Comparison of ENCODE assay signal across 17 cellular contexts in the genomic region with DNA sequence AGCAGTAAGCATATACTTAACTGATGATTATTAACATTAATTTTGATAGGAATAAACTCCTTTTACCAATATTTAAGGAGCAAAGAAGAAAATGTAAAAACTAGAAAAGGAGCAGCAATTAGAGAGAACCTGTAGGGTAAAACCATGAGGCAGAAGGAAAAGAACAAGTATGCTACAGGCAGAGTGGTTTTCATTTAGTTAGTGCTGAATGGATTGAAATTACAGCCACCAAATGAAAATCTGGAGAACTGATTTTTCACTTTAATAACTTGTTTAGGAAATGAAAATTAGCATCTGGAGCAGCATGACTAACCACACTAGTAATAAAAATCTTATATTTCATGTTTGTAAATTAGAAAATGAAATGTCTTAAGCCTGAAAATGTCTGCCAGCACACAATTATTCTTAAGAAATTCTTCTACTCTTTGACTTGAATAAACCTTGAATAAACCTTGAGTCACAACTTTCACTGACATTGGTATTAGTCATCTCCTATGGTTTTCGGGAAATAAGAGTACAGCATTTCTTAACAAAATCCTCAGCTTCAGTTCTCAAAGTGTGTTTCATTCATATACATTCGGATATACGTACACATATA.
DNase-seq lines count a peak whose midpoint lies in the region; ATAC-seq and TF ChIP-seq lines count a peak whose summit lies in the region.
"Had no signal": no experiment of that assay in that cellular context is flagged by ENCODE, and none has a peak within 500 bp of the region (broad histone marks: within the 10 kb centered on the region; RNA-seq: fewer than 3 reads in every experiment).

No MANE protein-coding gene starts in this region.

- no peaks in the 10 kb centered on the region for H3K36me3 Mint-ChIP-seq in T-helper 17 cell (ENCODE audit: low read depth)
- H3K36me3 Mint-ChIP-seq: CD14-positive monocyte had no signal

- no peaks in the 10 kb centered on the region for H3K4me1 ChIP-seq in left ventricle myocardium inferior
- H3K4me1 ChIP-seq: heart left ventricle had no signal

- no peak overlapping the region for H3K27ac ChIP-seq in left ventricle myocardium inferior (replicated peaks)
- H3K27ac ChIP-seq: cardiac muscle cell, heart left ventricle had no signal

- no peaks in the 10 kb centered on the region for H3K27me3 Mint-ChIP-seq in T-helper 17 cell
- H3K27me3 Mint-ChIP-seq: effector memory CD8-positive, alpha-beta T cell had no signal

- peak; percentile 65 for DNase-seq in HS-5 (ENCODE audit: low read depth)
- DNase-seq in amniotic epithelial cell (ENCODE audit: low read depth), result peak; percentile 72
- DNase-seq in foreskin fibroblast, result peak; percentile 0 to 24
- peak; percentile 80 for DNase-seq in stromal cell of bone marrow (ENCODE audit: low read depth)
- DNase-seq in left ventricle myocardium inferior, result no peak
- no peak for DNase-seq in effector CD4-positive, alpha-beta T cell
- no peak for DNase-seq in T-helper 17 cell
- DNase-seq: effector memory CD8-positive, alpha-beta T cell; heart left ventricle; kidney; NCI-H146; occipital lobe; small intestine; stimulated activated naive CD8-positive, alpha-beta T cell treated with anti-CD3 and anti-CD28 coated beads, Interleukin-15, Interleukin-2, amounts not matched to agents 100 U/mL and 50 U/mL, for 24 hours had no signal

- no peak for TF ChIP-seq CTCF in foreskin fibroblast (IDR thresholded peaks at IDR 0.05; ENCODE audit: low read depth, low read length)
- no peak for TF ChIP-seq CTCF in left ventricle myocardium inferior (IDR thresholded peaks at IDR 0.05; ENCODE audit: borderline replicate concordance)

- no peak for ATAC-seq in T-helper 17 cell
- ATAC-seq: effector memory CD8-positive, alpha-beta T cell; heart left ventricle; K562; stimulated activated naive CD8-positive, alpha-beta T cell treated with anti-CD3 and anti-CD28 coated beads, Interleukin-15, Interleukin-2, amounts not matched to agents 100 U/mL and 50 U/mL, for 24 hours had no signal

- H3K4me3 Mint-ChIP-seq in T-helper 17 cell, result no peak overlapping the region
- H3K4me3 Mint-ChIP-seq: CD14-positive monocyte; effector memory CD8-positive, alpha-beta T cell had no signal

- H3K4me1 Mint-ChIP-seq in T-helper 17 cell, result no peaks in the 10 kb centered on the region
- H3K4me1 Mint-ChIP-seq: CD14-positive monocyte had no signal

- H3K27ac Mint-ChIP-seq in T-helper 17 cell, result no peak overlapping the region
- H3K27ac Mint-ChIP-seq: CD14-positive monocyte; effector memory CD8-positive, alpha-beta T cell had no signal

- H3K4me3 ChIP-seq in foreskin fibroblast (ENCODE audit: low read depth in 1 of 2, low read length in 2 of 2), result no peak overlapping the region
- H3K4me3 ChIP-seq in left ventricle myocardium inferior, result no peak overlapping the region
- H3K4me3 ChIP-seq: cardiac muscle cell, heart left ventricle, K562 had no signal

- peaks cover 7% of the 10 kb centered on the region for H3K9me3 ChIP-seq in left ventricle myocardium inferior (replicated peaks)
- no peaks in the 10 kb centered on the region for H3K9me3 ChIP-seq in T-helper 17 cell (ENCODE audit: control insufficient read depth, low read length, poor library complexity, severe bottlenecking)
- H3K9me3 ChIP-seq: heart left ventricle had no signal

- H3K27me3 ChIP-seq in left ventricle myocardium inferior (ENCODE audit: low read depth), result no peaks in the 10 kb centered on the region
- H3K27me3 ChIP-seq: cardiac muscle cell, heart left ventricle had no signal

- no peaks in the 10 kb centered on the region for H3K36me3 ChIP-seq in left ventricle myocardium inferior
- H3K36me3 ChIP-seq: cardiac muscle cell, heart left ventricle had no signal

- intact Hi-C loops in left ventricle myocardium inferior (cut with micrococcal nuclease), result no loop called here

Comparison
In these comparisons a context has a peak if more than half of its experiments do, and no peak if none do; other contexts are left out.
1. DNase-seq: peak in HS-5 (single experiment), amniotic epithelial cell (single experiment), foreskin fibroblast (2 of 2) and stromal cell of bone marrow (single experiment); none in left ventricle myocardium inferior (single experiment), effector CD4-positive, alpha-beta T cell (single experiment) and T-helper 17 cell (0 of 3).